Comparison of ENCODE assay signal across 25 cellular contexts in the genomic region with DNA sequence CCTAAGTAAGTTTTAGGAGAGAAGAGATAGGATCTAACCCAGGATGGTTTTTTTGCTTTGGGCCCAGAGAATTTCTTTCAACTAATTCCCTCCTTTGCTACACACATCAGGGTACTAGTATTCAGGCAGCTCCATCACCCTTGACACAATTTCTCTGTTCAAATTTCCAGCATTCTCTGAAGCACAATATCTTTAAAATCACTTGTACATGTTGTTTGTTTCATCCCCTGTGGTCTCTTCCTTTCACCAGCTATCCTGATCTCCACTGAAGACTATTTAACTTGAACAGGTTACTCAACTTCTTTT.
"Had no signal": no experiment of that assay in that cellular context is flagged by ENCODE, and none has a peak within 500 bp of the region (broad histone marks: within the 10 kb centered on the region; RNA-seq: fewer than 3 reads in every experiment).

No MANE protein-coding gene starts in this region.

- H3K4me3 ChIP-seq: colonic mucosa, gastrocnemius medialis, lower lobe of right lung, prostate gland, right atrium auricular region, sigmoid colon, stomach, testis, tibial artery, upper lobe of left lung, uterus had no signal

- H3K36me3 ChIP-seq: colonic mucosa, gastrocnemius medialis, lower lobe of right lung, prostate gland, right atrium auricular region, sigmoid colon, stomach, tibial artery, upper lobe of left lung, uterus had no signal

- H3K27ac ChIP-seq: colonic mucosa, epithelial cell of prostate, gastrocnemius medialis, lower lobe of right lung, prostate gland, right atrium auricular region, sigmoid colon, stomach, testis, tibial artery, upper lobe of left lung, uterus had no signal

- H3K9me3 ChIP-seq: colonic mucosa, gastrocnemius medialis, lower lobe of right lung, prostate gland, right atrium auricular region, sigmoid colon, stomach, testis, tibial artery, upper lobe of left lung, uterus had no signal

- H3K27me3 ChIP-seq: colonic mucosa, gastrocnemius medialis, right atrium auricular region, sigmoid colon, stomach, testis, tibial artery, upper lobe of left lung, uterus had no signal

- ATAC-seq: esophagus mucosa; gastrocnemius medialis; left ventricle myocardium superior; lower lobe of right lung; naive thymus-derived CD8-positive, alpha-beta T cell; stimulated activated effector memory CD8-positive, alpha-beta T cell treated with anti-CD3 and anti-CD28 coated beads, Interleukin-12 subunit alpha, Interleukin-12 subunit beta, amount 100 ng/mL, for 72 hours had no signal

- DNase-seq: colonic mucosa; effector CD8-positive, alpha-beta T cell; endodermal cell; foreskin fibroblast; gastrocnemius medialis; head of caudate nucleus; left ventricle myocardium superior; lower lobe of right lung; naive thymus-derived CD8-positive, alpha-beta T cell; sigmoid colon; stimulated activated CD4-positive, alpha-beta T cell treated with anti-CD3 and anti-CD28 coated beads, Interleukin-2, amount 100 ng/mL, for 24 hours; stimulated activated CD4-positive, alpha-beta T cell treated with anti-CD3 and anti-CD28 coated beads, Interleukin-4, amount 100 ng/mL, for 24 hours; stimulated activated naive CD4-positive, alpha-beta T cell treated with Interleukin-2 at 50 U/mL for 16 hours; stomach; substantia nigra; testis; tibial artery; upper lobe of left lung; uterus had no signal

- H3K4me1 ChIP-seq: colonic mucosa, gastrocnemius medialis, lower lobe of right lung, prostate gland, right atrium auricular region, sigmoid colon, stomach, testis, tibial artery, upper lobe of left lung, uterus had no signal

- FAIRE-seq: islet of Langerhans had no signal
